Comparison of ENCODE assay signal across 19 cellular contexts in genomic region chr2:3445891-3446290, GRCh38.
DNase-seq lines count a peak whose midpoint lies in the region; ATAC-seq and TF ChIP-seq lines count a peak whose summit lies in the region.
"Had no signal": no experiment of that assay in that cellular context is flagged by ENCODE, and none has a peak within 500 bp of the region (broad histone marks: within the 10 kb centered on the region; RNA-seq: fewer than 3 reads in every experiment).

No MANE protein-coding gene starts in this region.

- H4K8ac ChIP-seq in trophoblast cell (ENCODE audit: low read depth, low read length), result no peak overlapping the region

- no peak for TF ChIP-seq POLR2A in lower leg skin (IDR thresholded peaks at IDR 0.05)

- no peak overlapping the region for H2BK120ac ChIP-seq in trophoblast cell (ENCODE audit: insufficient read depth, low read length, poor library complexity)

- H3K9me3 Mint-ChIP-seq in activated CD8-positive, alpha-beta memory T cell treated with anti-CD3 and anti-CD28 coated beads, Interleukin-2, amount 10 ng/mL, durations not matched to agents 7 days and 5 days (ENCODE audit: low read depth), result no peaks in the 10 kb centered on the region
- H3K9me3 Mint-ChIP-seq in glutamatergic neuron (ENCODE audit: unreplicated experiment), result peaks cover 3% of the 10 kb centered on the region
- H3K9me3 Mint-ChIP-seq: H9, HFFc6, IgD-negative memory B cell, T-cell had no signal

- H3K36me3 ChIP-seq in trophoblast cell (ENCODE audit: control insufficient read depth in 1 of 2, insufficient read depth in 2 of 2, low read length in 2 of 2), result peaks cover 23 to 37% of the 10 kb centered on the region in 2 experiments

- no peak overlapping the region for H3K27ac ChIP-seq in trophoblast cell (ENCODE audit: low read depth, low read length)
- H3K27ac ChIP-seq: GM23248, Peyer's patch had no signal

- no peak overlapping the region for H2AK5ac ChIP-seq in trophoblast cell (ENCODE audit: low read length)

- H3K4me1 ChIP-seq in trophoblast cell (ENCODE audit: control insufficient read depth in 1 of 2, insufficient read depth in 2 of 2, low read length in 2 of 2), result no peaks in the 10 kb centered on the region
- H3K4me1 ChIP-seq: Peyer's patch had no signal

- no peak overlapping the region for H2BK12ac ChIP-seq in trophoblast cell (ENCODE audit: low read length)

- CTCF ChIA-PET in activated CD8-positive, alpha-beta memory T cell treated with anti-CD3 and anti-CD28 coated beads, Interleukin-2, amount 10 ng/mL, durations not matched to agents 7 days and 5 days (lab: Charles Lee), result no interaction called here

- H3K14ac ChIP-seq in trophoblast cell (ENCODE audit: low read length), result no peak overlapping the region

- H2AFZ ChIP-seq in trophoblast cell (ENCODE audit: insufficient read depth, low read length, poor library complexity), result no peak overlapping the region
- H2AFZ ChIP-seq: GM23248 had no signal

- H3K4me3 Mint-ChIP-seq in activated CD8-positive, alpha-beta memory T cell treated with anti-CD3 and anti-CD28 coated beads, Interleukin-2, amount 10 ng/mL, durations not matched to agents 7 days and 5 days, result no peak overlapping the region
- H3K4me3 Mint-ChIP-seq in glutamatergic neuron (ENCODE audit: unreplicated experiment), result no peak overlapping the region
- H3K4me3 Mint-ChIP-seq: H9, HFFc6, IgD-negative memory B cell, T-cell had no signal

- H3K36me3 Mint-ChIP-seq in activated CD8-positive, alpha-beta memory T cell treated with anti-CD3 and anti-CD28 coated beads, Interleukin-2, amount 10 ng/mL, durations not matched to agents 7 days and 5 days, result peaks cover 16% of the 10 kb centered on the region
- peaks cover 9% of the 10 kb centered on the region for H3K36me3 Mint-ChIP-seq in glutamatergic neuron (ENCODE audit: unreplicated experiment)

- H4K91ac ChIP-seq in trophoblast cell (ENCODE audit: low read depth, low read length), result no peak overlapping the region

- DNase-seq in activated CD8-positive, alpha-beta memory T cell treated with anti-CD3 and anti-CD28 coated beads, Interleukin-2, amount 10 ng/mL, durations not matched to agents 7 days and 5 days, result peak; percentile 15
- no peak for DNase-seq in activated CD8-positive, alpha-beta memory T cell treated with anti-CD3 and anti-CD28 coated beads, Interleukin-2, amount 50 U/mL, for 48 hours
- DNase-seq in NCI-H510A treated with DMSO at 0.1 percent for 48 hours (lab: John Stamatoyannopoulos, UW) (peak; percentile 75), trophoblast cell (no peak), medulla oblongata (ENCODE audit: extremely low spot score) (no peak), lower leg skin (ENCODE audit: low spot score in 2 of 2) (no peak), glutamatergic neuron (no peak)
- DNase-seq: BE2C, GM23248, H9, HFFc6, Karpas-422, MV-4-11, NCI-H1694, NCI-H748 treated with DMSO at 0.1 percent for 48 hours, Peyer's patch, SJCRH30, T-cell had no signal

- ATAC-seq in activated CD8-positive, alpha-beta memory T cell treated with anti-CD3 and anti-CD28 coated beads, Interleukin-2, amount 10 ng/mL, durations not matched to agents 7 days and 5 days, result no peak
- ATAC-seq: T-cell had no signal

- no peaks in the 10 kb centered on the region for H3K27me3 ChIP-seq in trophoblast cell (ENCODE audit: insufficient read depth, low read length)
- H3K27me3 ChIP-seq: BE2C, Peyer's patch, SJCRH30 had no signal

- no CpG with 5 or more reads among the region's 11 CpGs for WGBS in trophoblast cell (ENCODE audit: extremely low coverage, insufficient coverage, insufficient read length)
- 92 to 94% methylated on average over 11 of the region's 11 CpGs for WGBS in lower leg skin, 2 donors

- no peak overlapping the region for H3K4ac ChIP-seq in trophoblast cell (ENCODE audit: low read depth, low read length)

- TF ChIP-seq CTCF in lower leg skin (IDR thresholded peaks at IDR 0.05) (no peak), glutamatergic neuron (IDR thresholded peaks at IDR 0.05; ENCODE audit: partially characterized antibody, unreplicated experiment) (no peak)

- H3K23ac ChIP-seq in trophoblast cell (ENCODE audit: low read length), result no peak overlapping the region

- peak overlapping the region; percentile 10 for H3K4me3 ChIP-seq in trophoblast cell (ENCODE audit: low read depth, low read length)
- H3K4me3 ChIP-seq in lower leg skin (ENCODE audit: low read depth, poor library complexity, severe bottlenecking), result no peak overlapping the region
- H3K4me3 ChIP-seq: GM23248, Peyer's patch, SJCRH30 had no signal

- H3K18ac ChIP-seq in trophoblast cell (ENCODE audit: low read length), result no peak overlapping the region

- no peak overlapping the region for H2BK5ac ChIP-seq in trophoblast cell (ENCODE audit: low read depth, low read length, poor library complexity)

- no peak overlapping the region for H3K9ac ChIP-seq in trophoblast cell (ENCODE audit: low read length)
- H3K9ac ChIP-seq: GM23248 had no signal

- H3K27me3 Mint-ChIP-seq in activated CD8-positive, alpha-beta memory T cell treated with anti-CD3 and anti-CD28 coated beads, Interleukin-2, amount 10 ng/mL, durations not matched to agents 7 days and 5 days, result no peaks in the 10 kb centered on the region
- H3K27me3 Mint-ChIP-seq in glutamatergic neuron (ENCODE audit: unreplicated experiment), result no peaks in the 10 kb centered on the region
- H3K27me3 Mint-ChIP-seq: IgD-negative memory B cell, T-cell had no signal

- H3K4me2 ChIP-seq in trophoblast cell (ENCODE audit: low read length), result no peak overlapping the region

- H3K79me2 ChIP-seq in trophoblast cell (ENCODE audit: control insufficient read depth, insufficient read depth, low read length, poor library complexity), result no peaks in the 10 kb centered on the region

- H3K4me1 Mint-ChIP-seq in activated CD8-positive, alpha-beta memory T cell treated with anti-CD3 and anti-CD28 coated beads, Interleukin-2, amount 10 ng/mL, durations not matched to agents 7 days and 5 days, result no peaks in the 10 kb centered on the region
- peaks cover 22% of the 10 kb centered on the region for H3K4me1 Mint-ChIP-seq in glutamatergic neuron (ENCODE audit: low read depth, unreplicated experiment)

- intact Hi-C loops in lower leg skin (cut with DNase I; ENCODE audit: low total_unique reads), result no loop called here

- peaks cover 2% of the 10 kb centered on the region for H3K9me3 ChIP-seq in trophoblast cell (ENCODE audit: insufficient read depth, low read depth, low read length)
- H3K9me3 ChIP-seq: BE2C, Peyer's patch, SJCRH30 had no signal

- H3K27ac Mint-ChIP-seq in activated CD8-positive, alpha-beta memory T cell treated with anti-CD3 and anti-CD28 coated beads, Interleukin-2, amount 10 ng/mL, durations not matched to agents 7 days and 5 days, result no peak overlapping the region
- H3K27ac Mint-ChIP-seq in glutamatergic neuron (ENCODE audit: unreplicated experiment), result no peak overlapping the region
- H3K27ac Mint-ChIP-seq: H9, HFFc6, T-cell had no signal

- no peak overlapping the region for H4K12ac ChIP-seq in trophoblast cell (ENCODE audit: low read depth, low read length)

- H3K79me1 ChIP-seq in trophoblast cell (ENCODE audit: low read length), result no peaks in the 10 kb centered on the region

Comparison
In these comparisons a context has a peak if more than half of its experiments do, and no peak if none do; other contexts are left out.
1. DNase-seq: peak in activated CD8-positive, alpha-beta memory T cell treated with anti-CD3 and anti-CD28 coated beads, Interleukin-2, amount 10 ng/mL, durations not matched to agents 7 days and 5 days (single experiment) and NCI-H510A treated with DMSO at 0.1 percent for 48 hours (single experiment); none in activated CD8-positive, alpha-beta memory T cell treated with anti-CD3 and anti-CD28 coated beads, Interleukin-2, amount 50 U/mL, for 48 hours (single experiment), trophoblast cell (0 of 2), medulla oblongata (single experiment), lower leg skin (0 of 2) and glutamatergic neuron (single experiment).